In the genomic region with DNA sequence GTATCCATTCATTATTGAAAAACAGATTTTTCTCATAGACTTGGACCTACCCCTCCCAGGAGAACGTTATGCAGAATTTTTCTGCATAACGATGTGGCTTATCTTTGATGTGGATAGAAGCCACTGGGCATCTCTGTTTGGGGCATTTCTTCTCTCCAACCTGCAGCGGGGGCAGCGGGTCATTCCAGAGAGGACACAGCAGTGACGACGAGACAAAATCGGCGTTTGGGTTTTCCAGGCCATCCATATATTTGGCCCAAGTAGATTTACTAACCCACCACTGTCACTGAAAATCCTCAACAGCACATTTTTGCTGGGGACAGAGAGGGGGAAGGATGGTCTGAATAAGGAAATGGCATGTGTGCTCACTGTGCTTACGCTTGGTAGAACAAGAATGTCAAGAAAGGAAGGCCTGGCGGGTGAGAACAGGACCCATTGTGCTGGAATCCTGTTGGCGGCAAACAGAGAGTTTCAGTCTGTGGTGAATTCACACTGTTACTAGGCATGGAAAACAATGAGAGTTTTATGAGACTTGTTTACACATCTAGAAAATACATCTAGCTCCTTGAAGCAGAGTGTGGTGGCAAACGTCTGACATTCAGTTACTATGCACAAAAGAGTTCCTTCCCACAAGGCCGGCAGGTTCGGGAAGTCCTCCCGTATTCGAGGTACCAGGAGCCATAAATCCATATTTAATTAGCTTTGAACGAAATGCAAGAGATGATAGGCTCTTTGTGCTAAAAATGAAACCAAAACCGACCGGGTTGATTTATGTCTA, we compare ENCODE assay signal across 8 cellular contexts.
DNase-seq lines count a peak whose midpoint lies in the region; ATAC-seq and TF ChIP-seq lines count a peak whose summit lies in the region.

No MANE protein-coding gene starts in this region.

- H3K27me3 ChIP-seq in BLaER1 treated with 17β-estradiol and CSF1 and Interleukin-3, amounts not matched to agents 10 nM and 100 nM, result no peaks in the 10 kb centered on the region
- H3K27me3 ChIP-seq in PC-3 (ENCODE audit: low read length), result no peaks in the 10 kb centered on the region

- no peaks in the 10 kb centered on the region for H3K79me2 ChIP-seq in PC-3 (ENCODE audit: low read length)

- H3K9ac ChIP-seq in BLaER1 treated with 17β-estradiol and CSF1 and Interleukin-3, amounts not matched to agents 10 nM and 100 nM, result peak overlapping the region; percentile 32 to 72 (median 58); a peak in 20 of 22 replicates
- peak overlapping the region; percentile 43 for H3K9ac ChIP-seq in PC-3 (ENCODE audit: low read length)

- no peak for TF ChIP-seq CTCF in PC-3 (conservative IDR thresholded peaks at IDR 0.05; ENCODE audit: low read depth, low read length)

- peak overlapping the region; percentile 72 for H2AFZ ChIP-seq in PC-3 (ENCODE audit: low read length)

- POLR2A ChIA-PET in PC-3 (lab: Charles Lee; ENCODE audit: unreplicated experiment), result interaction anchor here (0.6 to 1.0 kb wide), 3 partner anchors 67 to 338 kb away, joined by 3 to 12 read pairs (median 8); a partner anchor contains a TSS
- POLR2A ChIA-PET in HEK293T (lab: Yijun Ruan, JAX), result interaction anchor here (1.0 kb wide), 1 partner anchor 313 kb away, joined by 3 read pairs; a partner anchor contains a TSS

- no peaks in the 10 kb centered on the region for H3F3A ChIP-seq in PC-3 (ENCODE audit: low read length, unreplicated experiment)

- H3K36me3 ChIP-seq in BLaER1 treated with 17β-estradiol and CSF1 and Interleukin-3, amounts not matched to agents 10 nM and 100 nM, result peaks cover 0 to 9% (median 0%) of the 10 kb centered on the region in 11 experiments; a peak in 2 of 22 replicates
- no peaks in the 10 kb centered on the region for H3K36me3 ChIP-seq in PC-3 (ENCODE audit: low read depth, low read length)

- peak overlapping the region; percentile 59 to 97 (median 72); a peak in 21 of 22 replicates for H3K27ac ChIP-seq in BLaER1 treated with 17β-estradiol and CSF1 and Interleukin-3, amounts not matched to agents 10 nM and 100 nM
- H3K27ac ChIP-seq in PC-3 (ENCODE audit: low read length), result peak overlapping the region; percentile 63
- H3K27ac ChIP-seq in epithelial cell of prostate, result peak overlapping the region; percentile 83

- DNase-seq in PC-3 (peak; percentile 27), epithelial cell of prostate (ENCODE audit: low read depth, low spot score) (peak; percentile 70), nucleus accumbens (lab: John Stamatoyannopoulos, UW) (peak in 49 of 56 donors; percentile 12 to 82 (median 58)), NK-92 (lab: John Stamatoyannopoulos, UW; ENCODE audit: unreplicated experiment) (no peak), HEK293T (ENCODE audit: extremely low spot score) (no peak), AG08396 (ENCODE audit: low spot score) (no peak)

- peaks cover 0 to 13% (median 7%) of the 10 kb centered on the region in 11 experiments; a peak in 15 of 22 replicates for H3K9me3 ChIP-seq in BLaER1 treated with 17β-estradiol and CSF1 and Interleukin-3, amounts not matched to agents 10 nM and 100 nM (replicated peaks in 1 of 11)
- no peaks in the 10 kb centered on the region for H3K9me3 ChIP-seq in PC-3 (ENCODE audit: low read length)

- peak overlapping the region; percentile 61 to 90 (median 78) for H3K4me2 ChIP-seq in BLaER1 treated with 17β-estradiol and CSF1 and Interleukin-3, amounts not matched to agents 10 nM and 100 nM
- H3K4me2 ChIP-seq in PC-3 (ENCODE audit: low read length), result peak overlapping the region; percentile 63

- CTCF ChIA-PET in PC-3 (lab: Charles Lee), result interaction anchor here (0.7 kb wide), 1 partner anchor 173 kb away, joined by 8 read pairs; no protein-coding TSS in a partner anchor
- CTCF ChIA-PET in HEK293T (lab: Yijun Ruan, JAX), result interaction anchor here (0.6 kb wide), 1 partner anchor 53 kb away, joined by 4 read pairs; no protein-coding TSS in a partner anchor

- H3K4me3 ChIP-seq in BLaER1 treated with 17β-estradiol and CSF1 and Interleukin-3, amounts not matched to agents 10 nM and 100 nM, result peak overlapping the region in 7 of 10 experiments; percentile 8 to 37 (median 33); a peak in 9 of 20 replicates
- H3K4me3 ChIP-seq in PC-3 (ENCODE audit: low read length), result peak overlapping the region; percentile 24

- ATAC-seq in PC-3 (no peak), HG03520 (IDR thresholded peaks at IDR 0.05; ENCODE audit: unreplicated experiment) (no peak)

- BruUV-seq in PC-3 (replicated peaks; lab: Mats Ljungman, UMichigan), result no TSS peak

- no peaks in the 10 kb centered on the region for H4K20me1 ChIP-seq in BLaER1 treated with 17β-estradiol and CSF1 and Interleukin-3, amounts not matched to agents 10 nM and 100 nM
- no peaks in the 10 kb centered on the region for H4K20me1 ChIP-seq in PC-3 (ENCODE audit: low read length)

- intact Hi-C loops in PC-3 (cut with micrococcal nuclease), result no loop called here

- no peaks in the 10 kb centered on the region for H3K9me2 ChIP-seq in PC-3 (replicated peaks; ENCODE audit: low read length)

- H3K4me1 ChIP-seq in BLaER1 treated with 17β-estradiol and CSF1 and Interleukin-3, amounts not matched to agents 10 nM and 100 nM, result peaks cover 50 to 68% (median 58%) of the 10 kb centered on the region in 10 experiments
- H3K4me1 ChIP-seq in PC-3 (ENCODE audit: insufficient read depth, low read length), result peaks cover 44% of the 10 kb centered on the region

TF ChIP-seq in HEK293T, 16 proteins besides CTCF, POLR2A, EP300 and RAD21:
- no peak for TF ChIP-seq ARNT (IDR thresholded peaks at IDR 0.05)
- TF ChIP-seq NFRKB (IDR thresholded peaks at IDR 0.05), result no peak
- TF ChIP-seq HDGF (IDR thresholded peaks at IDR 0.05; ENCODE audit: borderline replicate concordance), result no peak
- no peak for TF ChIP-seq FOXK2 (IDR thresholded peaks at IDR 0.05)
- TF ChIP-seq, protein P1, sequence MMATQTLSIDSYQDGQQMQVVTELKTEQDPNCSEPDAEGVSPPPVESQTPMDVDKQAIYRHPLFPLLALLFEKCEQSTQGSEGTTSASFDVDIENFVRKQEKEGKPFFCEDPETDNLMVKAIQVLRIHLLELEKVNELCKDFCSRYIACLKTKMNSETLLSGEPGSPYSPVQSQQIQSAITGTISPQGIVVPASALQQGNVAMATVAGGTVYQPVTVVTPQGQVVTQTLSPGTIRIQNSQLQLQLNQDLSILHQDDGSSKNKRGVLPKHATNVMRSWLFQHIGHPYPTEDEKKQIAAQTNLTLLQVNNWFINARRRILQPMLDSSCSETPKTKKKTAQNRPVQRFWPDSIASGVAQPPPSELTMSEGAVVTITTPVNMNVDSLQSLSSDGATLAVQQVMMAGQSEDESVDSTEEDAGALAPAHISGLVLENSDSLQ (IDR thresholded peaks at IDR 0.05), result no peak
- TF ChIP-seq FOXM1 (IDR thresholded peaks at IDR 0.05; ENCODE audit: borderline replicate concordance), result no peak
- no peak for TF ChIP-seq FOXA1 (IDR thresholded peaks at IDR 0.05)
- no peak for TF ChIP-seq SUZ12 (IDR thresholded peaks at IDR 0.05)
- TF ChIP-seq LEF1 (IDR thresholded peaks at IDR 0.05; ENCODE audit: borderline replicate concordance), result no peak
- TF ChIP-seq ELF4 (IDR thresholded peaks at IDR 0.05), result no peak
- no peak for TF ChIP-seq ZNF384 (IDR thresholded peaks at IDR 0.05)

Comparison
In these comparisons a context has a peak if more than half of its experiments do, and no peak if none do; other contexts are left out.
1. DNase-seq: peak in PC-3 (single experiment), epithelial cell of prostate (single experiment) and nucleus accumbens (49 of 56); none in NK-92 (single experiment), HEK293T (single experiment) and AG08396 (single experiment).
2. Peak in every context shown above with its lines, with median percentiles within 50 percentile points of each other: H3K27ac ChIP-seq.